In genomic region chr2:196171248-196171871, GRCh38 we compare ENCODE assay signal across 8 cellular contexts. TPM values are rescaled to one million over a fixed set of nuclear protein-coding genes. Genes with fewer than 3 reads are reported as not detected.
DNase-seq lines count a peak whose midpoint lies in the region; ATAC-seq and TF ChIP-seq lines count a peak whose summit lies in the region.

Gene STK17B (minus strand): TSS chr2:196171578. CDS start chr2:196163383, 8,195 bp downstream.

- H2AFZ ChIP-seq in osteoblast (ENCODE audit: low read length), result peak within 1 kb of the TSS; percentile 75

- ATAC-seq in activated naive CD4-positive, alpha-beta T cell treated with anti-CD3 and anti-CD28 coated beads, Interleukin-2, amount 50 U/mL, for 72 hours, result peak; percentile 67 to 79
- ATAC-seq in thoracic aorta (ENCODE audit: insufficient number of reproducible peaks, low FRiP score, low read depth), result peak; percentile 85

- no peaks in the 10 kb centered on the region for H3K27me3 ChIP-seq in osteoblast (ENCODE audit: insufficient read depth, low read length)
- no peaks in the 10 kb centered on the region for H3K27me3 ChIP-seq in thoracic aorta (replicated peaks; ENCODE audit: insufficient read depth)

- no peaks in the 10 kb centered on the region for H3K27me3 Mint-ChIP-seq in glutamatergic neuron (ENCODE audit: unreplicated experiment)

- no peaks in the 10 kb centered on the region for H4K20me1 ChIP-seq in osteoblast (ENCODE audit: insufficient read depth, low read length)

- H3K4me3 ChIP-seq in osteoblast (ENCODE audit: insufficient read depth, low read length), result peak within 1 kb of the TSS; percentile 93
- peak within 1 kb of the TSS; percentile 95 for H3K4me3 ChIP-seq in thoracic aorta

- H3K4me1 Mint-ChIP-seq in glutamatergic neuron (ENCODE audit: low read depth, unreplicated experiment), result peaks cover 6% of the 10 kb centered on the region

- H3K4me1 ChIP-seq in osteoblast (ENCODE audit: insufficient read depth, low read length) (peaks cover 18% of the 10 kb centered on the region), thoracic aorta (ENCODE audit: control insufficient read depth in 1 of 2, low read depth in 2 of 2) (peaks cover 10 to 25% of the 10 kb centered on the region in 2 donors)

- H3K27ac ChIP-seq in osteoblast (ENCODE audit: low read depth, low read length) (peak within 1 kb of the TSS; percentile 93), thoracic aorta (peak within 1 kb of the TSS; percentile 80 to 85)

- H3K4me2 ChIP-seq in osteoblast (ENCODE audit: insufficient read depth, low read length), result peak within 1 kb of the TSS; percentile 91

- peaks cover 28 to 43% of the 10 kb centered on the region in 2 donors for H3K36me3 Mint-ChIP-seq in activated naive CD4-positive, alpha-beta T cell treated with anti-CD3 and anti-CD28 coated beads, Interleukin-2, amount 50 U/mL, for 72 hours
- H3K36me3 Mint-ChIP-seq in glutamatergic neuron (ENCODE audit: unreplicated experiment), result no peaks in the 10 kb centered on the region

- no peaks in the 10 kb centered on the region for H3K9me3 ChIP-seq in osteoblast (ENCODE audit: low read depth, low read length)
- no peaks in the 10 kb centered on the region for H3K9me3 ChIP-seq in thoracic aorta

- peaks cover 49% of the 10 kb centered on the region for H3K79me2 ChIP-seq in osteoblast (ENCODE audit: insufficient read depth, low read length)

- POLR2A ChIA-PET in HEK293T (lab: Yijun Ruan, JAX), result interaction anchor here (0.6 to 1.4 kb wide), 5 partner anchors 8 to 88 kb away, joined by 3 to 5 read pairs (median 4); no protein-coding TSS in a partner anchor

- no peak for TF ChIP-seq CTCF in glutamatergic neuron (IDR thresholded peaks at IDR 0.05; ENCODE audit: partially characterized antibody, unreplicated experiment)
- no peak for TF ChIP-seq CTCF in osteoblast (IDR thresholded peaks at IDR 0.05; ENCODE audit: extremely low read depth, low read depth, low read length)
- peak; percentile 21 for TF ChIP-seq CTCF in thoracic aorta (IDR thresholded peaks at IDR 0.05)

- CTCF ChIA-PET in HEK293T (lab: Yijun Ruan, JAX), result interaction anchor here (0.6 kb wide), 1 partner anchor 94 kb away, joined by 3 read pairs; no protein-coding TSS in a partner anchor

- peak within 1 kb of the TSS; percentile 98 for H3K27ac Mint-ChIP-seq in activated naive CD4-positive, alpha-beta T cell treated with anti-CD3 and anti-CD28 coated beads, Interleukin-2, amount 50 U/mL, for 72 hours
- H3K27ac Mint-ChIP-seq in glutamatergic neuron (ENCODE audit: unreplicated experiment), result no peak within 1 kb of the TSS

- H3K36me3 ChIP-seq in osteoblast (ENCODE audit: insufficient read depth, low read length) (no peaks in the 10 kb centered on the region), thoracic aorta (no peaks in the 10 kb centered on the region)

- H3K9me3 Mint-ChIP-seq in activated naive CD4-positive, alpha-beta T cell treated with anti-CD3 and anti-CD28 coated beads, Interleukin-2, amount 50 U/mL, for 72 hours, result no peaks in the 10 kb centered on the region
- H3K9me3 Mint-ChIP-seq in glutamatergic neuron (ENCODE audit: unreplicated experiment), result peaks cover 2% of the 10 kb centered on the region

- DNase-seq in GM04504 (ENCODE audit: low read depth) (peak; percentile 85), HEK293T (ENCODE audit: extremely low spot score) (peak; percentile 96), NAMALWA (ENCODE audit: low spot score) (peak; percentile 97), SKM-1 (lab: John Stamatoyannopoulos, UW; ENCODE audit: unreplicated experiment) (peak; percentile 72), glutamatergic neuron (peak; percentile 95), osteoblast (ENCODE audit: insufficient read length, low spot score, missing footprints) (peak; percentile 99), thoracic aorta (ENCODE audit: low spot score) (peak; percentile 76)
- peak; percentile 93 to 95 for DNase-seq in activated naive CD4-positive, alpha-beta T cell treated with anti-CD3 and anti-CD28 coated beads, Interleukin-2, amount 50 U/mL, for 72 hours (ENCODE audit: low spot score in 2 of 2)

- peak within 1 kb of the TSS; percentile 97 for H3K4me3 Mint-ChIP-seq in glutamatergic neuron (ENCODE audit: unreplicated experiment)

TF ChIP-seq in HEK293T, 16 proteins besides CTCF, POLR2A, EP300 and RAD21:
- TF ChIP-seq CTBP1 (IDR thresholded peaks at IDR 0.05; ENCODE audit: borderline replicate concordance) (no peak), LEF1 (IDR thresholded peaks at IDR 0.05; ENCODE audit: borderline replicate concordance) (no peak), BHLHE40 (IDR thresholded peaks at IDR 0.05; ENCODE audit: borderline replicate concordance) (no peak), PKNOX1 (IDR thresholded peaks at IDR 0.05) (no peak), TARDBP (IDR thresholded peaks at IDR 0.05) (no peak), SUZ12 (IDR thresholded peaks at IDR 0.05) (no peak), HDGF (IDR thresholded peaks at IDR 0.05; ENCODE audit: borderline replicate concordance) (no peak), FOXK2 (IDR thresholded peaks at IDR 0.05) (no peak), L3MBTL2 (conservative IDR thresholded peaks at IDR 0.05) (no peak), ARNT (IDR thresholded peaks at IDR 0.05) (no peak)
TF ChIP-seq in HEK293T: peak in this region for 0.

RNA-seq across cellular contexts. Expression of gene STK17B, which starts in this region (rescaled TPM):
- total RNA-seq in activated naive CD4-positive, alpha-beta T cell treated with anti-CD3 and anti-CD28 coated beads, Interleukin-2, amount 50 U/mL, for 72 hours, result 100 to 1,000 TPM; 164 to 240 TPM
- total RNA-seq in glutamatergic neuron (ENCODE audit: unreplicated experiment), result 2.5 TPM
- 139 and 140 TPM in 2 replicates for total RNA-seq in osteoblast
- total RNA-seq in thoracic aorta, result 10 to 100 TPM; 40.2 to 47.6 TPM

Comparison
In these comparisons a context has a peak if more than half of its experiments do, and no peak if none do; other contexts are left out.
1. Peak in every context shown above with its lines: DNase-seq, ATAC-seq, H3K4me3 ChIP-seq and H3K27ac ChIP-seq.
2. RNA of gene STK17B (total RNA-seq): 164 to 240 TPM in activated naive CD4-positive, alpha-beta T cell treated with anti-CD3 and anti-CD28 coated beads, Interleukin-2, amount 50 U/mL, for 72 hours, 139 to 140 TPM in osteoblast and 40.2 to 47.6 TPM in thoracic aorta; 2.5 TPM in glutamatergic neuron (single experiment); every median in the first group is over 10 times any median in the second.